Comparison of ENCODE assay signal across 2 cellular contexts in genomic region chr5:172189693-172190296, GRCh38.
TF ChIP-seq lines count a peak whose summit lies in the region.

No MANE protein-coding gene starts in this region.

TF ChIP-seq in IMR-90, 13 proteins besides CTCF, POLR2A, EP300 and RAD21:
- TF ChIP-seq CEBPB (IDR thresholded peaks at IDR 0.05; ENCODE audit: low read depth, low read length) (no peak), USF2 (IDR thresholded peaks at IDR 0.05; ENCODE audit: low read depth, low read length) (no peak), RCOR1 (IDR thresholded peaks at IDR 0.05; ENCODE audit: insufficient replicate concordance, low read length) (no peak), MAFK (IDR thresholded peaks at IDR 0.05; ENCODE audit: low read depth, low read length) (no peak), RFX5 (IDR thresholded peaks at IDR 0.05; ENCODE audit: low read depth, low read length) (no peak), SMC3 (IDR thresholded peaks at IDR 0.05; ENCODE audit: low read depth, low read length) (no peak), BHLHE40 (IDR thresholded peaks at IDR 0.05; ENCODE audit: low read depth, low read length) (no peak), CHD1 (IDR thresholded peaks at IDR 0.05; ENCODE audit: low read depth, low read length) (no peak), ELK1 (IDR thresholded peaks at IDR 0.05; ENCODE audit: borderline replicate concordance, low read depth, low read length) (no peak), NFE2L2 (IDR thresholded peaks at IDR 0.05; ENCODE audit: low read depth, low read length) (no peak), MAZ (IDR thresholded peaks at IDR 0.05; ENCODE audit: borderline replicate concordance, low read depth, low read length) (no peak), MXI1 (IDR thresholded peaks at IDR 0.05; ENCODE audit: borderline replicate concordance, low read depth, low read length) (no peak), FOS (IDR thresholded peaks at IDR 0.05; ENCODE audit: low read depth, low read length) (no peak)
TF ChIP-seq in IMR-90: peak in this region for 0.

TF ChIP-seq in H1, 55 proteins besides CTCF, POLR2A, EP300 and RAD21:
- TF ChIP-seq JUND (IDR thresholded peaks at IDR 0.05; ENCODE audit: low read length) (no peak), BACH1 (IDR thresholded peaks at IDR 0.05; ENCODE audit: low read length) (no peak)
TF ChIP-seq in H1: peak in this region for 0.
